8 cellular contexts compared by ENCODE assay signal in the genomic region with DNA sequence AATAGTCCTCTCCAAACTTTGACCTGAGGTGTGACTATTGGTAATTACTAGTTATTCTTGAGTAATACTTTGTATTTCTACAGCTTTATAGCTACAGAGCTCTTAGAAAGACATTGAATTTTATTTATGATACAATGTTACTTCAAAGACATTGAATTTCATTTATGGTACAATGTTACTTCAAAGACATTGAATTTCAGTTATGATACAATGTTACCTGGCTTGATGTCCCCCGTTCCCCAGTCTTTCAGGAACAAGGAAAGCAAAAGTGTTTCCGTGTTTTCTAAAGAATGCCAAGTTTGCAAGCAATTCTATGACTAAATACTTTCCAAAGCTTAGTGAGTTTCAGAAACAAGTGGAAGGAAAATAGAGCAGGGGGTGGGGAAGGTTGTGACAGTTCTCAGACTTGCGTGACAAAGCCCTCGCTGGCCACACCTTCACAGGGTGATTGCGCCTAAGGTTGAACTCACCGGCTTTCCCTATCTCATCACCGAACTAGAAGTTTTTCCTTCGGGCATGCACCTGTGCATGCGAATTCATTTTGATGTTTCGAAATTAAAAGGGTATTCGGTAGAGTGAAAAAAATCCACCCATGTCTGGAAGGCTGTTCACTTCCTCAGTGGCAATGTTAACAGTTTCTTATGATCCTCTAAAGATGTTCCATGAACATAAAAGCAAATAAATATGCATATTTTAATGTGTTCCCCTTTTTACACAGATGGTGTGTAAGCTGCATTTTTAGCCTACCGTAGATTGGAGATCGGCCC. TPM values are rescaled to one million over a fixed set of nuclear protein-coding genes. Genes with fewer than 3 reads are reported as not detected.
DNase-seq lines count a peak whose midpoint lies in the region; TF ChIP-seq lines count a peak whose summit lies in the region.

No MANE protein-coding gene starts in this region.

- TF ChIP-seq CTCF in esophagus muscularis mucosa (IDR thresholded peaks at IDR 0.05) (no peak), thyroid gland (IDR thresholded peaks at IDR 0.05) (no peak)

- TF ChIP-seq EP300 in esophagus muscularis mucosa (IDR thresholded peaks at IDR 0.05): no peak

- peak overlapping the region; percentile 66 to 87 (median 84) for H3K4me3 ChIP-seq in esophagus muscularis mucosa
- peak overlapping the region in 2 of 3 donors; percentile 34 to 55 for H3K4me3 ChIP-seq in thyroid gland (replicated peaks in 1 of 3)

- H3K36me3 ChIP-seq in esophagus muscularis mucosa (peaks cover 0 to 7% (median 3%) of the 10 kb centered on the region in 4 donors), thyroid gland (no peaks in the 10 kb centered on the region)

- intact Hi-C loops in esophagus muscularis mucosa (cut with DNase I): loop anchor here (5.0 kb wide), 2 partner anchors 35 to 45 kb away; a partner anchor contains a TSS
- intact Hi-C loops in thyroid gland (cut with DNase I): no loop called here

- TF ChIP-seq POLR2A in esophagus muscularis mucosa (IDR thresholded peaks at IDR 0.05; ENCODE audit: low read depth) (no peak), thyroid gland (IDR thresholded peaks at IDR 0.05) (no peak)

- DNase-seq in DMS79 treated with DMSO at 0.1 percent for 48 hours (lab: John Stamatoyannopoulos, UW) (peak; percentile 43), DMS79 (lab: John Stamatoyannopoulos, UW) (no peak), NCI-H69 (lab: John Stamatoyannopoulos, UW) (peak; percentile 53), activated T-cell treated with anti-CD3 and anti-CD28 coated beads for 1 hour (ENCODE audit: low read depth) (peak; percentile 41), esophagus muscularis mucosa (ENCODE audit: extremely low spot score) (no peak), occipital lobe (lab: John Stamatoyannopoulos, UW) (peak; percentile 2), thyroid gland (peak; percentile 54 to 60), amygdala (lab: John Stamatoyannopoulos, UW) (no peak)

- H3K4me1 ChIP-seq in esophagus muscularis mucosa (peaks cover 28 to 43% (median 42%) of the 10 kb centered on the region in 4 donors), thyroid gland (peaks cover 18 to 25% of the 10 kb centered on the region in 2 donors)

- no peaks in the 10 kb centered on the region for H3K9me3 ChIP-seq in esophagus muscularis mucosa
- no peaks in the 10 kb centered on the region for H3K9me3 ChIP-seq in thyroid gland

- 33% methylated on average over 13 of the region's 13 CpGs for WGBS in esophagus muscularis mucosa
- WGBS in thyroid gland, 2 donors: 29% methylated on average over 13 of the region's 13 CpGs

- H3K27me3 ChIP-seq in esophagus muscularis mucosa (peaks cover 0 to 5% (median 0%) of the 10 kb centered on the region in 4 donors), thyroid gland (no peaks in the 10 kb centered on the region)

- H3K27ac ChIP-seq in esophagus muscularis mucosa (replicated peaks in 1 of 4) (peak overlapping the region; percentile 84 to 96 (median 92)), thyroid gland (peak overlapping the region; percentile 49 to 78 (median 73))

RNA-seq across cellular contexts. Expression of a gene that starts 0.9 kb away (rescaled TPM):
- 10 to 100 TPM; 21.4 to 40.3 (median 24.5) TPM for total RNA-seq in esophagus muscularis mucosa
- total RNA-seq in occipital lobe: 85.2 TPM
- total RNA-seq in thyroid gland: 10 to 100 TPM; 53.1 to 95.1 (median 70.6) TPM

RNA-seq across cellular contexts. Expression of a gene that starts 44.7 kb away (rescaled TPM):
- total RNA-seq in esophagus muscularis mucosa (1 to 10 TPM; 8.1 to 9.4 (median 8.5) TPM), occipital lobe (24.0 TPM), thyroid gland (10 to 100 TPM; 16.1 to 21.7 (median 17.7) TPM)

Comparison
In these comparisons a context has a peak if more than half of its experiments do, and no peak if none do; other contexts are left out.
1. DNase-seq: peak in DMS79 treated with DMSO at 0.1 percent for 48 hours (single experiment), NCI-H69 (single experiment), activated T-cell treated with anti-CD3 and anti-CD28 coated beads for 1 hour (single experiment), occipital lobe (single experiment) and thyroid gland (2 of 2); none in DMS79 (single experiment), esophagus muscularis mucosa (single experiment) and amygdala (0 of 56).